Comparison of ENCODE assay signal across 12 cellular contexts in the genomic region with DNA sequence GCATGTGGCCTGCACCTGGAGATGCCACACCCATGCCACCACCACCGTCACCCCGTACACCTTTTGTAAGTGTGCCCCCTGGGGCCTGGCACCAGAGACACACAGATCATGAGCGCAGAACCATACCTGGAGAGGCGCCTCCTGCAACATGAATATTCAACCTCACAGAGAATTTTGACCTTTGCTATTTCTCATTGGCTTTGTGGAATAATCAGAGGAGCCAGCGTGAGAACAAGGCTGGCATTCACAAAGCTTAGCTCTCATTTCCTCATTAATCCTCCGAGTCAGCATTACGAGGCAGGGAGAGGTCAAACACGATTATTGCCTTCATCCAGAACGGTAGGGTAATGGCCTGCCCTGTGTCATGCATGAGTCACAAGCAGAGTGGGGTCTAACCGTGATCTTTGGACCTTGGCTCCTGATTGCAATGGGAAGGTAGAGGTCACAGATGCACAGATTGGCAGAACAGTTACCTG.
DNase-seq lines count a peak whose midpoint lies in the region; ATAC-seq and TF ChIP-seq lines count a peak whose summit lies in the region.
"Had no signal": no experiment of that assay in that cellular context is flagged by ENCODE, and none has a peak within 500 bp of the region (broad histone marks: within the 10 kb centered on the region; RNA-seq: fewer than 3 reads in every experiment).

No MANE protein-coding gene starts in this region.

- CTCF ChIA-PET in activated naive CD4-positive, alpha-beta T cell treated with anti-CD3 and anti-CD28 coated beads, Interleukin-2, amount 10 ng/mL, durations not matched to agents 7 days and 5 days (lab: Charles Lee): interaction anchor here (1.3 to 1.8 kb wide), 2 partner anchors 16 kb away, joined by 4 to 24 read pairs; no protein-coding TSS in a partner anchor
- CTCF ChIA-PET in activated CD8-positive, alpha-beta T cell treated with anti-CD3 and anti-CD28 coated beads, Interleukin-2, amount 10 ng/mL, durations not matched to agents 7 days and 5 days (lab: Charles Lee): interaction anchor here (1.1 to 3.3 kb wide), 4 partner anchors 16 to 325 kb away, joined by 3 to 37 read pairs (median 4); no protein-coding TSS in a partner anchor

- no peak overlapping the region for H3K27ac ChIP-seq in upper lobe of right lung

- POLR2A ChIA-PET in activated CD8-positive, alpha-beta T cell treated with anti-CD3 and anti-CD28 coated beads, Interleukin-2, amount 10 ng/mL, durations not matched to agents 7 days and 5 days (lab: Charles Lee): interaction anchor here (1.6 to 3.1 kb wide), 2 partner anchors 15 to 16 kb away, joined by 6 to 17 read pairs; no protein-coding TSS in a partner anchor

- peaks cover 31% of the 10 kb centered on the region for H3K9me3 Mint-ChIP-seq in activated naive CD4-positive, alpha-beta T cell treated with anti-CD3 and anti-CD28 coated beads, Interleukin-2, amount 10 ng/mL, durations not matched to agents 7 days and 5 days
- peaks cover 6 to 8% of the 10 kb centered on the region in 2 donors for H3K9me3 Mint-ChIP-seq in activated naive CD4-positive, alpha-beta T cell treated with anti-CD3 and anti-CD28 coated beads, Interleukin-2, amount 50 U/mL, for 72 hours
- H3K9me3 Mint-ChIP-seq in activated CD8-positive, alpha-beta T cell treated with anti-CD3 and anti-CD28 coated beads, Interleukin-2, amount 10 ng/mL, durations not matched to agents 7 days and 5 days (ENCODE audit: insufficient read depth): peaks cover 11% of the 10 kb centered on the region
- peaks cover 0 to 9% (median 6%) of the 10 kb centered on the region in 6 donors for H3K9me3 Mint-ChIP-seq in immature natural killer cell

- TF ChIP-seq CTCF in upper lobe of right lung (IDR thresholded peaks at IDR 0.05): no peak

- no peaks in the 10 kb centered on the region for H3K36me3 ChIP-seq in upper lobe of right lung

- no peak overlapping the region for H3K4me3 Mint-ChIP-seq in activated naive CD4-positive, alpha-beta T cell treated with anti-CD3 and anti-CD28 coated beads, Interleukin-2, amount 10 ng/mL, durations not matched to agents 7 days and 5 days
- no peak overlapping the region for H3K4me3 Mint-ChIP-seq in activated CD8-positive, alpha-beta T cell treated with anti-CD3 and anti-CD28 coated beads, Interleukin-2, amount 10 ng/mL, durations not matched to agents 7 days and 5 days
- peak overlapping the region in 4 of 5 donors; percentile 26 to 82 (median 78) for H3K4me3 Mint-ChIP-seq in immature natural killer cell

- peaks cover 7% of the 10 kb centered on the region for H3K27me3 Mint-ChIP-seq in activated naive CD4-positive, alpha-beta T cell treated with anti-CD3 and anti-CD28 coated beads, Interleukin-2, amount 10 ng/mL, durations not matched to agents 7 days and 5 days
- no peaks in the 10 kb centered on the region for H3K27me3 Mint-ChIP-seq in activated CD8-positive, alpha-beta T cell treated with anti-CD3 and anti-CD28 coated beads, Interleukin-2, amount 10 ng/mL, durations not matched to agents 7 days and 5 days (ENCODE audit: low read depth)
- H3K27me3 Mint-ChIP-seq in immature natural killer cell (ENCODE audit: low read depth in 3 of 3): peaks cover 2 to 5% (median 5%) of the 10 kb centered on the region in 3 donors

- intact Hi-C loops in upper lobe of right lung (cut with DNase I): no loop called here

- no peaks in the 10 kb centered on the region for H3K27me3 ChIP-seq in upper lobe of right lung

- DNase-seq in activated naive CD4-positive, alpha-beta T cell treated with anti-CD3 and anti-CD28 coated beads, Interleukin-2, amount 10 ng/mL, durations not matched to agents 7 days and 5 days: no peak
- no peak for DNase-seq in activated naive CD4-positive, alpha-beta T cell treated with anti-CD3 and anti-CD28 coated beads, Interleukin-2, amount 50 U/mL, for 72 hours (ENCODE audit: low spot score in 2 of 2)
- no peak for DNase-seq in activated CD8-positive, alpha-beta T cell treated with anti-CD3 and anti-CD28 coated beads, Interleukin-2, amount 10 ng/mL, durations not matched to agents 7 days and 5 days
- DNase-seq in immature natural killer cell: no peak
- DNase-seq in upper lobe of right lung: no peak
- DNase-seq in kidney glomerular epithelial cell (lab: John Stamatoyannopoulos, UW): no peak
- DNase-seq: C1 segment of cervical spinal cord; NK-92 treated with Interleukin-12 subunit alpha and Interleukin-12 subunit beta, amount 100 ng/mL, for 24 hours; substantia nigra had no signal

- H3K27ac Mint-ChIP-seq in activated naive CD4-positive, alpha-beta T cell treated with anti-CD3 and anti-CD28 coated beads, Interleukin-2, amount 10 ng/mL, durations not matched to agents 7 days and 5 days: peak overlapping the region; percentile 95
- no peak overlapping the region for H3K27ac Mint-ChIP-seq in activated naive CD4-positive, alpha-beta T cell treated with anti-CD3 and anti-CD28 coated beads, Interleukin-2, amount 50 U/mL, for 72 hours
- peak overlapping the region; percentile 93 for H3K27ac Mint-ChIP-seq in activated CD8-positive, alpha-beta T cell treated with anti-CD3 and anti-CD28 coated beads, Interleukin-2, amount 10 ng/mL, durations not matched to agents 7 days and 5 days
- peak overlapping the region; percentile 83 to 97 (median 94) for H3K27ac Mint-ChIP-seq in immature natural killer cell

- no peak for ATAC-seq in activated naive CD4-positive, alpha-beta T cell treated with anti-CD3 and anti-CD28 coated beads, Interleukin-2, amount 50 U/mL, for 72 hours
- no peak for ATAC-seq in activated CD8-positive, alpha-beta T cell treated with anti-CD3 and anti-CD28 coated beads, Interleukin-2, amount 10 ng/mL, durations not matched to agents 7 days and 5 days
- ATAC-seq in upper lobe of right lung (peak; percentile 34), HG03469 (IDR thresholded peaks at IDR 0.05; ENCODE audit: unreplicated experiment) (no peak), GM21367 (IDR thresholded peaks at IDR 0.05; ENCODE audit: unreplicated experiment) (no peak)

- peaks cover 62% of the 10 kb centered on the region for H3K36me3 Mint-ChIP-seq in activated naive CD4-positive, alpha-beta T cell treated with anti-CD3 and anti-CD28 coated beads, Interleukin-2, amount 10 ng/mL, durations not matched to agents 7 days and 5 days
- peaks cover 7 to 10% of the 10 kb centered on the region in 2 donors for H3K36me3 Mint-ChIP-seq in activated naive CD4-positive, alpha-beta T cell treated with anti-CD3 and anti-CD28 coated beads, Interleukin-2, amount 50 U/mL, for 72 hours
- peaks cover 31% of the 10 kb centered on the region for H3K36me3 Mint-ChIP-seq in activated CD8-positive, alpha-beta T cell treated with anti-CD3 and anti-CD28 coated beads, Interleukin-2, amount 10 ng/mL, durations not matched to agents 7 days and 5 days (ENCODE audit: low read depth)
- peaks cover 6 to 9% (median 8%) of the 10 kb centered on the region in 3 donors for H3K36me3 Mint-ChIP-seq in immature natural killer cell

- peaks cover 2% of the 10 kb centered on the region for H3K9me3 ChIP-seq in upper lobe of right lung

- H3K4me3 ChIP-seq in upper lobe of right lung: no peak overlapping the region
- H3K4me3 ChIP-seq: skin epidermis had no signal

- H3K4me1 ChIP-seq in upper lobe of right lung: peaks cover 21% of the 10 kb centered on the region

- peaks cover 72% of the 10 kb centered on the region for H3K4me1 Mint-ChIP-seq in activated naive CD4-positive, alpha-beta T cell treated with anti-CD3 and anti-CD28 coated beads, Interleukin-2, amount 10 ng/mL, durations not matched to agents 7 days and 5 days
- peaks cover 46% of the 10 kb centered on the region for H3K4me1 Mint-ChIP-seq in activated CD8-positive, alpha-beta T cell treated with anti-CD3 and anti-CD28 coated beads, Interleukin-2, amount 10 ng/mL, durations not matched to agents 7 days and 5 days (ENCODE audit: low read depth)
- peaks cover 42 to 55% of the 10 kb centered on the region in 2 donors for H3K4me1 Mint-ChIP-seq in immature natural killer cell

Comparison
In these comparisons a context has a peak if more than half of its experiments do, and no peak if none do; other contexts are left out.
1. H3K27ac Mint-ChIP-seq: peak in activated naive CD4-positive, alpha-beta T cell treated with anti-CD3 and anti-CD28 coated beads, Interleukin-2, amount 10 ng/mL, durations not matched to agents 7 days and 5 days (single experiment), activated CD8-positive, alpha-beta T cell treated with anti-CD3 and anti-CD28 coated beads, Interleukin-2, amount 10 ng/mL, durations not matched to agents 7 days and 5 days (single experiment) and immature natural killer cell (6 of 6); none in activated naive CD4-positive, alpha-beta T cell treated with anti-CD3 and anti-CD28 coated beads, Interleukin-2, amount 50 U/mL, for 72 hours (0 of 2).
2. H3K4me3 Mint-ChIP-seq: peak in immature natural killer cell (4 of 5); none in activated naive CD4-positive, alpha-beta T cell treated with anti-CD3 and anti-CD28 coated beads, Interleukin-2, amount 10 ng/mL, durations not matched to agents 7 days and 5 days (single experiment) and activated CD8-positive, alpha-beta T cell treated with anti-CD3 and anti-CD28 coated beads, Interleukin-2, amount 10 ng/mL, durations not matched to agents 7 days and 5 days (single experiment).